12 cellular contexts compared by ENCODE assay signal in the genomic region with DNA sequence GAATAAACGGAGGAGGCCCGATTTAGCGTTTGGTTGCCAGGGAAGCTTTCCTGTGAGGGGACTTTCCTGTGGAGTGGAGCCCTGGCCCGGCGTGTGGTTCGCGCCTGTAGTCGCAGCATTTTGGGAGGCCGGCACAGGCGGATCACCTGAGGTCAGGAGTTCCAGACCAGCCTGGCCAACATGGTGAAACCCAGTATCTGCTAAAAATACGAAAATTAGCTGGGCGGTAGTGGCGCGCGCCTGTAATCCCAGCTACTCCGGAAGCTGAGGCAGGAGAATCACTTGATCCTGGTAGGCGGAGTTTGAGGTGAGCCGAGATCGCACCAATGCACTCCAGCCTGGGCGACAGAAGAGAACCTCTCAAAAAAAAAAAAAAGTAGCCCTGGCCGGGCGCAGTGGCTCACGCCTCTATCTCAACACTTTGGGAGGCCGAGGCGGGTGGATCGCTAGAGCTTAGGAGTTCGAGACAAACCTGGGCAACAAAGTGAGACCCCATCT. TPM values are rescaled to one million over a fixed set of nuclear protein-coding genes. Genes with fewer than 3 reads are reported as not detected.
DNase-seq lines count a peak whose midpoint lies in the region; ATAC-seq and TF ChIP-seq lines count a peak whose summit lies in the region.
"Had no signal": no experiment of that assay in that cellular context is flagged by ENCODE, and none has a peak within 500 bp of the region (broad histone marks: within the 10 kb centered on the region; RNA-seq: fewer than 3 reads in every experiment).

No MANE protein-coding gene starts in this region.

- DNase-seq in heart right ventricle: no peak
- no peak for DNase-seq in cardiac septum (ENCODE audit: low spot score)
- DNase-seq in T-cell: no peak
- DNase-seq in glutamatergic neuron: no peak
- no peak for DNase-seq in upper lobe of right lung
- no peak for DNase-seq in AG08395 (ENCODE audit: low spot score)
- DNase-seq in ecto neural progenitor cell (ENCODE audit: low spot score): no peak
- no peak for DNase-seq in effector CD4-positive, alpha-beta T cell
- DNase-seq: kidney glomerular epithelial cell, SHP77 treated with DMSO at 0.1 percent for 48 hours, stomach had no signal

- H3K9me3 Mint-ChIP-seq in T-cell: no peaks in the 10 kb centered on the region
- H3K9me3 Mint-ChIP-seq in glutamatergic neuron (ENCODE audit: unreplicated experiment): peaks cover 3% of the 10 kb centered on the region

- TF ChIP-seq CTCF in heart right ventricle (IDR thresholded peaks at IDR 0.05) (no peak), glutamatergic neuron (IDR thresholded peaks at IDR 0.05; ENCODE audit: partially characterized antibody, unreplicated experiment) (no peak), upper lobe of right lung (IDR thresholded peaks at IDR 0.05) (no peak)

- H3K9me3 ChIP-seq in heart right ventricle: no peaks in the 10 kb centered on the region
- no peaks in the 10 kb centered on the region for H3K9me3 ChIP-seq in upper lobe of right lung
- H3K9me3 ChIP-seq: stomach had no signal

- H3K4me3 ChIP-seq in heart right ventricle (peak overlapping the region in 2 of 10 donors; percentile 7), upper lobe of right lung (no peak overlapping the region)

- H3K36me3 Mint-ChIP-seq in T-cell (no peaks in the 10 kb centered on the region), glutamatergic neuron (ENCODE audit: unreplicated experiment) (no peaks in the 10 kb centered on the region)

- CTCF ChIA-PET in T-cell (lab: Charles Lee): no interaction called here

- ATAC-seq in heart right ventricle (no peak), T-cell (replicated peaks in 1 of 4) (no peak), upper lobe of right lung (no peak)

- peak overlapping the region in 7 of 10 donors; percentile 6 to 64 (median 25) for H3K27ac ChIP-seq in heart right ventricle
- peak overlapping the region; percentile 55 for H3K27ac ChIP-seq in upper lobe of right lung
- H3K27ac ChIP-seq: stomach had no signal

- H3K27me3 ChIP-seq in heart right ventricle (peaks cover 0 to 61% (median 24%) of the 10 kb centered on the region in 7 donors), upper lobe of right lung (peaks cover 18% of the 10 kb centered on the region)

- WGBS in heart right ventricle, 2 donors: 30% methylated on average over 27 of the region's 27 CpGs

- peaks cover 13 to 45% of the 10 kb centered on the region in 2 donors for H3K27me3 Mint-ChIP-seq in T-cell
- peaks cover 8% of the 10 kb centered on the region for H3K27me3 Mint-ChIP-seq in glutamatergic neuron (ENCODE audit: unreplicated experiment)

- H3K27ac Mint-ChIP-seq in T-cell (peak overlapping the region in 1 of 2 donors; percentile 43), glutamatergic neuron (ENCODE audit: unreplicated experiment) (peak overlapping the region; percentile 33)

- intact Hi-C loops in heart right ventricle (cut with DNase I) (no loop called here), cardiac septum (cut with DNase I) (no loop called here), upper lobe of right lung (cut with DNase I) (no loop called here)

- H3K36me3 ChIP-seq in heart right ventricle: peaks cover 0 to 27% (median 0%) of the 10 kb centered on the region in 9 donors
- peaks cover 14% of the 10 kb centered on the region for H3K36me3 ChIP-seq in upper lobe of right lung
- H3K36me3 ChIP-seq: stomach had no signal

- H3K4me3 Mint-ChIP-seq in T-cell (peak overlapping the region; percentile 36 to 60 (median 59)), glutamatergic neuron (ENCODE audit: unreplicated experiment) (peak overlapping the region; percentile 67)

- POLR2A ChIA-PET in T-cell (lab: Charles Lee): no interaction called here

- peaks cover 14 to 71% (median 37%) of the 10 kb centered on the region in 9 donors for H3K4me1 ChIP-seq in heart right ventricle
- H3K4me1 ChIP-seq in upper lobe of right lung: peaks cover 33% of the 10 kb centered on the region

- H3K4me1 Mint-ChIP-seq in T-cell: peaks cover 3 to 10% (median 4%) of the 10 kb centered on the region in 3 donors
- peaks cover 6% of the 10 kb centered on the region for H3K4me1 Mint-ChIP-seq in glutamatergic neuron (ENCODE audit: low read depth, unreplicated experiment)

RNA-seq across cellular contexts. Expression of gene KANK3, which starts 6.9 kb away (rescaled TPM):
- 10 to 100 TPM; 10.2 to 26.1 (median 16.7) TPM for total RNA-seq in heart right ventricle
- polyA plus RNA-seq in heart right ventricle: 10 to 100 TPM; 23.8 to 34.0 TPM
- total RNA-seq in cardiac septum: 13.1 TPM
- 1 to 10 TPM in 4 of 5 donors, under 1 TPM in 1; 0.88 to 5.5 (median 4.4) TPM for total RNA-seq in T-cell
- 8.9 TPM for total RNA-seq in glutamatergic neuron (ENCODE audit: unreplicated experiment)
- 54.0 TPM for total RNA-seq in upper lobe of right lung
- total RNA-seq: osteoblast had no signal

RNA-seq across cellular contexts. Expression of gene RPS28, which starts 14.8 kb away (rescaled TPM):
- 1,000 to 10,000 TPM in 9 of 10 donors, 100 to 1,000 TPM in 1; 992 to 1,375 (median 1,101) TPM for total RNA-seq in heart right ventricle
- 100 to 1,000 TPM; 883 to 920 TPM for polyA plus RNA-seq in heart right ventricle
- total RNA-seq in cardiac septum: 669 TPM
- 1,000 to 10,000 TPM; 2,995 to 3,551 (median 3,317) TPM for total RNA-seq in T-cell
- total RNA-seq in glutamatergic neuron (ENCODE audit: unreplicated experiment): 1,030 TPM
- total RNA-seq in upper lobe of right lung: 1,645 TPM

RNA-seq across cellular contexts. Expression of gene NDUFA7, which starts 14.9 kb away (rescaled TPM):
- total RNA-seq in heart right ventricle: 100 to 1,000 TPM in 5 of 10 donors, 10 to 100 TPM in 5; 74.7 to 124 (median 99.7) TPM
- polyA plus RNA-seq in heart right ventricle: 100 to 1,000 TPM; 227 to 436 TPM
- total RNA-seq in cardiac septum: 94.0 TPM
- 10 to 100 TPM; 24.5 to 44.7 (median 32.8) TPM for total RNA-seq in T-cell
- total RNA-seq in glutamatergic neuron (ENCODE audit: unreplicated experiment): 65.1 TPM
- 35.7 TPM for total RNA-seq in upper lobe of right lung

RNA-seq across cellular contexts. Expression of gene ANGPTL4, which starts 27.8 kb away (rescaled TPM):
- total RNA-seq in heart right ventricle: 100 to 1,000 TPM in 1 of 10 donors, 10 to 100 TPM in 1, 1 to 10 TPM in 8; 1.5 to 154 (median 4.5) TPM
- 10 to 100 TPM; 11.3 to 28.7 TPM for polyA plus RNA-seq in heart right ventricle
- total RNA-seq in cardiac septum: 4.1 TPM
- total RNA-seq in T-cell: under 1 TPM in 2 of 5 donors, not detected in 3; 0.18 to 0.19 TPM
- total RNA-seq in glutamatergic neuron (ENCODE audit: unreplicated experiment): 0.51 TPM
- total RNA-seq in upper lobe of right lung: 6.3 TPM

RNA-seq across cellular contexts. Expression of gene CD320, which starts 28.0 kb away (rescaled TPM):
- total RNA-seq in heart right ventricle (10 to 100 TPM; 20.3 to 38.9 (median 26.0) TPM), cardiac septum (15.8 TPM), T-cell (10 to 100 TPM; 26.1 to 41.5 (median 37.4) TPM), glutamatergic neuron (ENCODE audit: unreplicated experiment) (45.1 TPM), upper lobe of right lung (49.4 TPM)
- 10 to 100 TPM; 50.8 to 81.2 TPM for polyA plus RNA-seq in heart right ventricle
